In genomic region chr11:119509969-119510401, GRCh38 we compare ENCODE assay signal across 9 cellular contexts.
A peak's percentile ranks its signal among the peaks of the same experiment; 100 is the strongest.
DNase-seq lines count a peak whose midpoint lies in the region; ATAC-seq and TF ChIP-seq lines count a peak whose summit lies in the region.
"Had no signal": no experiment of that assay in that cellular context is flagged by ENCODE, and none has a peak within 500 bp of the region (broad histone marks: within the 10 kb centered on the region; RNA-seq: fewer than 3 reads in every experiment).

No MANE protein-coding gene starts in this region.

- no peak overlapping the region for H3K4me2 ChIP-seq in OCI-LY7 (ENCODE audit: low read length)

- no peak for TF ChIP-seq CTCF in OCI-LY7 (conservative IDR thresholded peaks at IDR 0.05; ENCODE audit: low read length)

- H4K20me1 ChIP-seq in OCI-LY7 (ENCODE audit: insufficient read depth, low read length): no peaks in the 10 kb centered on the region

- H3K4me3 ChIP-seq in OCI-LY7 (ENCODE audit: low read depth, low read length, poor library complexity, severe bottlenecking): no peak overlapping the region
- H3K4me3 ChIP-seq: cardiac muscle cell had no signal

- CTCF ChIA-PET in OCI-LY7 (lab: Charles Lee; ENCODE audit: unreplicated experiment): no interaction called here

- H3K9me3 ChIP-seq in OCI-LY7 (ENCODE audit: low read length): no peaks in the 10 kb centered on the region

- POLR2A ChIA-PET in OCI-LY7 (lab: Charles Lee): no interaction called here

- in situ Hi-C loops in ACHN (cut with HindIII; ENCODE audit: low pct_ligation_motif_present, low pct_unique_long_range_greater_than_20kb, low sequenced_read_pairs): no loop called here

- no TSS peak for BruUV-seq in OCI-LY7 (replicated peaks; lab: Mats Ljungman, UMichigan)

- H2AFZ ChIP-seq in OCI-LY7 (ENCODE audit: low read length): no peak overlapping the region

- DNase-seq in ACHN: peak; percentile 16
- DNase-seq in OCI-LY7 (ENCODE audit: low spot score): peak; percentile 36
- DNase-seq in fibroblast of peridontal ligament (ENCODE audit: extremely low read depth): peak; percentile 87
- DNase-seq in stimulated activated CD4-positive, alpha-beta T cell treated with anti-CD3 and anti-CD28 coated beads, Interleukin-2, amount 100 ng/mL, for 48 hours: peak; percentile 18 to 19
- DNase-seq in NCI-H1417 treated with DMSO at 0.1 percent for 48 hours (lab: John Stamatoyannopoulos, UW): no peak
- no peak for DNase-seq in COLO829 (ENCODE audit: low spot score)

- no peaks in the 10 kb centered on the region for H3K36me3 ChIP-seq in OCI-LY7 (ENCODE audit: insufficient read depth, low read length)
- H3K36me3 ChIP-seq: cardiac muscle cell had no signal

- no peaks in the 10 kb centered on the region for H3K4me1 ChIP-seq in OCI-LY7 (ENCODE audit: insufficient read depth, low read length, poor library complexity, severe bottlenecking)

- no peak overlapping the region for H3K27ac ChIP-seq in OCI-LY7 (ENCODE audit: low read depth, low read length, poor library complexity, severe bottlenecking)
- H3K27ac ChIP-seq: cardiac muscle cell had no signal

- intact Hi-C loops in OCI-LY7 (cut with micrococcal nuclease; ENCODE audit: unreplicated experiment): no loop called here

- no peaks in the 10 kb centered on the region for H3K79me2 ChIP-seq in OCI-LY7 (ENCODE audit: insufficient read depth, low read depth, low read length)

- ATAC-seq in GM18508 (IDR thresholded peaks at IDR 0.05; ENCODE audit: insufficient read depth, unreplicated experiment) (peak; percentile 63), HG02885 (IDR thresholded peaks at IDR 0.05; ENCODE audit: poor library complexity, unreplicated experiment) (peak; percentile 74)

- no peaks in the 10 kb centered on the region for H3K9me2 ChIP-seq in OCI-LY7 (ENCODE audit: insufficient read depth, low read length)

Comparison
In these comparisons a context has a peak if more than half of its experiments do, and no peak if none do; other contexts are left out.
1. DNase-seq: peak in ACHN (single experiment), OCI-LY7 (single experiment), fibroblast of peridontal ligament (single experiment) and stimulated activated CD4-positive, alpha-beta T cell treated with anti-CD3 and anti-CD28 coated beads, Interleukin-2, amount 100 ng/mL, for 48 hours (2 of 2); none in NCI-H1417 treated with DMSO at 0.1 percent for 48 hours (single experiment) and COLO829 (single experiment).